In the genomic region with DNA sequence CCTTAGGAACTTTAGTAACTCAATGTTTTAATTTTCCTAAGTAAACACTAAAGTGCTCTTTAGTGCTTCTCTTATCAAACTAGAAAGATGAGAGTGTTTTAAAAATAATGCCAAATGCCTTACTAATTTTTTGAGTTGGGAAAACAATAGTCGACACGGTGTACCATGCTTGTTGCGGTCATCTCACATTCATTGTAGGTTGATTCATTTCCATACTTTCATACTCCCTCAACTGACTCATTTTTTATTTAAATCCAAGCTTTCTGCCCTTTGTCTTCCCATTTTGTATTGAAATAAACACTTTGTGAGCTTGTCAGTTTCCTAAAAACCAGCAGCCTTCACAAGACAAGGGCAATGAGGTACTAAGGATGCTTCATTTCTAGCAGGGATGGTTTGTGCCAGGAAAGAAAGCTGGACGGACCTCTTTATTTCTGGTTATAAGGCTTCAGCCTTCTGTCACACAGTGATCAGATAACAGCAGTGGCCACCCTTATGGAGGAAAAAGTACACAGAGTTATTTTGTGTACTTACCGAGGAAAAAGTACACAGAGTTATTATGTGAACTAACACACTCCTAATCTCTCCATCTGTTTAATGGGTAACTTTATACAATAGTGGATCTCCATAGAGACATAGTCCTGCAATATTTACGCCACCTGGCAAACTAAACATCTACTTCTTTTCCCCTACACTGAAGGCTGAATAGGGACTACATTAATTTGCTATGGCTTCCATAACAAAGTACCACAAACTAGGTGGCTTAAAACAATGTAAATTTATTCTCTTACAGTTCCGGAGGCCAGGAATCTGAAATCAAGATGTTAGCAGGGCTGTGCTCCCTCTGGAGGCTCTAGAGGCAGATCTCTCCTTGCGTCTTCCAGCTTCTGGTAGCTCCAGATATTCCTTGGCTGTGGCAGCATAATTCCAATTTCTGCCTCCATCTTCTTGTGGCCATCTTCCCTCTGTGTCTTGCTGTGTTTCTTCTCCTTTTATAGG, we compare ENCODE assay signal across 12 cellular contexts. TPM values are rescaled to one million over a fixed set of nuclear protein-coding genes. Genes with fewer than 3 reads are reported as not detected.
DNase-seq lines count a peak whose midpoint lies in the region; ATAC-seq, FAIRE-seq and TF ChIP-seq lines count a peak whose summit lies in the region.
"Had no signal": no experiment of that assay in that cellular context is flagged by ENCODE, and none has a peak within 500 bp of the region (broad histone marks: within the 10 kb centered on the region; RNA-seq: fewer than 3 reads in every experiment).

No MANE protein-coding gene starts in this region.

- in situ Hi-C loops in gastrocnemius medialis (cut with MboI; ENCODE audit: low sequenced_read_pairs in 4 of 4): loop anchor here (10.0 to 25.0 kb wide), 3 partner anchors 191 to 438 kb away; a partner anchor contains a TSS

- ATAC-seq in body of pancreas (peak; percentile 98), HG03457 (IDR thresholded peaks at IDR 0.05; ENCODE audit: unreplicated experiment) (no peak), gastrocnemius medialis (no peak)
- ATAC-seq: left ventricle myocardium superior had no signal

- TF ChIP-seq POLR2A in body of pancreas (IDR thresholded peaks at IDR 0.05) (no peak), gastrocnemius medialis (IDR thresholded peaks at IDR 0.05) (no peak)

- FAIRE-seq in D721Med (lab: Jason Lieb, UNC): no peak

- H3K36me3 ChIP-seq in body of pancreas (replicated peaks in 1 of 2; ENCODE audit: insufficient read depth in 1 of 2, low read depth in 2 of 2): no peaks in the 10 kb centered on the region
- no peaks in the 10 kb centered on the region for H3K36me3 ChIP-seq in gastrocnemius medialis
- H3K36me3 ChIP-seq: suprapubic skin had no signal

- H3K27me3 ChIP-seq in body of pancreas: no peaks in the 10 kb centered on the region
- H3K27me3 ChIP-seq in gastrocnemius medialis: no peaks in the 10 kb centered on the region

- H3K27ac ChIP-seq in body of pancreas (peak overlapping the region in 1 of 4 donors; percentile 30), gastrocnemius medialis (no peak overlapping the region)
- H3K27ac ChIP-seq: suprapubic skin had no signal

- H3K4me1 ChIP-seq in body of pancreas (peaks cover 19% of the 10 kb centered on the region), gastrocnemius medialis (no peaks in the 10 kb centered on the region)
- H3K4me1 ChIP-seq: suprapubic skin had no signal

- no peak overlapping the region for H3K4me3 ChIP-seq in body of pancreas
- no peak overlapping the region for H3K4me3 ChIP-seq in gastrocnemius medialis
- H3K4me3 ChIP-seq: suprapubic skin had no signal

- 23 to 29% methylated on average over 8 of the region's 8 CpGs for WGBS in body of pancreas, 2 donors

- no peaks in the 10 kb centered on the region for H3K9me3 ChIP-seq in body of pancreas
- peaks cover 0 to 5% (median 0%) of the 10 kb centered on the region in 3 donors for H3K9me3 ChIP-seq in gastrocnemius medialis
- H3K9me3 ChIP-seq: suprapubic skin had no signal

- intact Hi-C loops in body of pancreas (cut with DNase I) (loop anchor here (10.0 kb wide), 1 partner anchor 441 kb away; no protein-coding TSS in a partner anchor), gastrocnemius medialis (cut with DNase I; ENCODE audit: low total_unique reads) (no loop called here)

- DNase-seq in D721Med (ENCODE audit: insufficient read length, low spot score) (no peak), NCI-H2029 (lab: John Stamatoyannopoulos, UW) (peak; percentile 22), body of pancreas (peak in 1 of 4 donors; percentile 22), lung microvascular endothelial cell (ENCODE audit: low read depth in 2 of 2) (peak; percentile 41 to 94), DMS114 treated with DMSO at 0.1 percent for 48 hours (lab: John Stamatoyannopoulos, UW; ENCODE audit: unreplicated experiment) (no peak), cerebellum (ENCODE audit: low spot score) (no peak), gastrocnemius medialis (no peak)
- DNase-seq: cortex of kidney, Kasumi-1, left ventricle myocardium superior had no signal

- TF ChIP-seq CTCF in D721Med (IDR thresholded peaks at IDR 0.05; ENCODE audit: insufficient read depth, missing control alignments): peak; percentile 22
- peak in 2 of 7 experiments; percentile 8 to 11 for TF ChIP-seq CTCF in body of pancreas (IDR thresholded peaks at IDR 0.05)
- TF ChIP-seq CTCF in gastrocnemius medialis (IDR thresholded peaks at IDR 0.05 in 4 of 5, conservative IDR thresholded peaks at IDR 0.05 in 1 of 5): no peak

RNA-seq across cellular contexts. Expression of a gene that starts 13.0 kb away (rescaled TPM):
- total RNA-seq in body of pancreas (not detected), lung microvascular endothelial cell (under 0.01 and 0.22 TPM in 2 replicates), cerebellum (not detected), gastrocnemius medialis (not detected)
- total RNA-seq: suprapubic skin had no signal

Comparison
In these comparisons a context has a peak if more than half of its experiments do, and no peak if none do; other contexts are left out.
1. DNase-seq: peak in NCI-H2029 (single experiment) and lung microvascular endothelial cell (2 of 2); none in D721Med (single experiment), DMS114 treated with DMSO at 0.1 percent for 48 hours (single experiment), cerebellum (single experiment) and gastrocnemius medialis (0 of 2).